ENCODE assay signal across 8 cellular contexts in the genomic region with DNA sequence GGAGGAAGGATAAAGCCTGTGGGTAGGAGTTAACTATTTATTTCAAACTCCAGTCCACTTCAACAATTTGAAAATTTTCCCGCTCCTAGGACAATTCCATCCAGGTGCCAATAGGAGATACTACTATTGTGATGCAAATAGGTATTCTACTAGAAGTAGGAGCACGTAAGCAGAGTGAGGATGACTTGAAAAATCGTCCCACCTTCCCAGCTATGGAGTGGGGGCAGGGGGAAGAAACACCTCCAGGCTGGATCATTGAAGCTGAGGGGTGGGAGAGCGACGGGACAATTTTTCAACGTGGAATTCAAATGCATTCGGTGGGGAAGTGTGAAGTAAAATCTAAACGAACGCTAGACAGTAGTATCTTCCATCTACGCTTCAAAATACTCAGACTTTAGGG. TPM values are rescaled to one million over a fixed set of nuclear protein-coding genes. Genes with fewer than 3 reads are reported as not detected.
DNase-seq lines count a peak whose midpoint lies in the region; ATAC-seq and TF ChIP-seq lines count a peak whose summit lies in the region.

No MANE protein-coding gene starts in this region.

- H3K4me2 ChIP-seq in PC-3 (ENCODE audit: low read length) (peak overlapping the region; percentile 85), osteoblast (ENCODE audit: insufficient read depth, low read length) (peak overlapping the region; percentile 85)

- no peaks in the 10 kb centered on the region for H3K9me2 ChIP-seq in PC-3 (replicated peaks; ENCODE audit: low read length)

- TF ChIP-seq CTCF in CD14-positive monocyte (IDR thresholded peaks at IDR 0.05) (no peak), PC-3 (conservative IDR thresholded peaks at IDR 0.05; ENCODE audit: low read depth, low read length) (no peak), esophagus squamous epithelium (IDR thresholded peaks at IDR 0.05) (no peak), osteoblast (IDR thresholded peaks at IDR 0.05; ENCODE audit: extremely low read depth, low read depth, low read length) (no peak)

- 62 to 72% methylated on average over 10 of the region's 10 CpGs for WGBS in esophagus squamous epithelium, 2 donors

- TF ChIP-seq POLR2A in esophagus squamous epithelium (IDR thresholded peaks at IDR 0.05) = no peak

- no peak overlapping the region for H3K27ac Mint-ChIP-seq in CD14-positive monocyte

- BruUV-seq in PC-3 (replicated peaks; lab: Mats Ljungman, UMichigan) = TSS peak; percentile 15

- H2AFZ ChIP-seq in PC-3 (ENCODE audit: low read length) (peak overlapping the region; percentile 82), osteoblast (ENCODE audit: low read length) (peak overlapping the region; percentile 75)

- peaks cover 0 to 6% (median 2%) of the 10 kb centered on the region in 7 donors for H3K9me3 Mint-ChIP-seq in CD14-positive monocyte

- peak overlapping the region; percentile 32 to 94 for H3K4me3 Mint-ChIP-seq in CD14-positive monocyte

- peaks cover 13% of the 10 kb centered on the region; the same call in 1 of the 2 replicates for H4K20me1 ChIP-seq in PC-3 (ENCODE audit: low read length)
- no peaks in the 10 kb centered on the region for H4K20me1 ChIP-seq in osteoblast (ENCODE audit: insufficient read depth, low read length)

- no peaks in the 10 kb centered on the region for H3K36me3 ChIP-seq in PC-3 (ENCODE audit: low read depth, low read length)
- H3K36me3 ChIP-seq in esophagus squamous epithelium = no peaks in the 10 kb centered on the region
- H3K36me3 ChIP-seq in osteoblast (ENCODE audit: insufficient read depth, low read length) = no peaks in the 10 kb centered on the region

- H3K9ac ChIP-seq in PC-3 (ENCODE audit: low read length) = peak overlapping the region; percentile 93

- no peaks in the 10 kb centered on the region for H3K27me3 ChIP-seq in PC-3 (ENCODE audit: low read length)
- H3K27me3 ChIP-seq in esophagus squamous epithelium = no peaks in the 10 kb centered on the region
- H3K27me3 ChIP-seq in osteoblast (ENCODE audit: insufficient read depth, low read length) = no peaks in the 10 kb centered on the region

- H3K27ac ChIP-seq in PC-3 (ENCODE audit: low read length) (peak overlapping the region; percentile 89), esophagus squamous epithelium (peak overlapping the region; percentile 81 to 88 (median 86)), osteoblast (ENCODE audit: low read depth, low read length) (no peak overlapping the region)

- CTCF ChIA-PET in PC-3 (lab: Charles Lee) = no interaction called here

- H3K4me3 ChIP-seq in PC-3 (ENCODE audit: low read length) (peak overlapping the region; percentile 87), esophagus squamous epithelium (peak overlapping the region; percentile 53 to 85 (median 78)), osteoblast (ENCODE audit: insufficient read depth, low read length) (peak overlapping the region; percentile 85)

- peaks cover 13% of the 10 kb centered on the region for H3K4me1 Mint-ChIP-seq in CD14-positive monocyte

- intact Hi-C loops in CD14-positive monocyte (cut with micrococcal nuclease) (no loop called here), PC-3 (cut with micrococcal nuclease) (loop anchor here (5.0 kb wide), 1 partner anchor 71 kb away; no protein-coding TSS in a partner anchor), esophagus squamous epithelium (cut with DNase I) (loop anchor here (10.0 kb wide), 2 partner anchors 168 to 238 kb away; no protein-coding TSS in a partner anchor), posterior vena cava (cut with DNase I) (loop anchor here in 1 of 2 donors (10.0 kb wide), 2 partner anchors 158 to 238 kb away; no protein-coding TSS in a partner anchor)

- no peak for DNase-seq in CD14-positive monocyte (ENCODE audit: low spot score)
- DNase-seq in PC-3 = no peak
- no peak for DNase-seq in esophagus squamous epithelium (lab: John Stamatoyannopoulos, UW)
- no peak for DNase-seq in osteoblast (ENCODE audit: insufficient read length, low spot score, missing footprints)
- DNase-seq in COLO668 (lab: John Stamatoyannopoulos, UW; ENCODE audit: unreplicated experiment) = no peak
- DNase-seq in glomerular visceral epithelial cell (ENCODE audit: extremely low spot score) = no peak
- no peak for DNase-seq in posterior vena cava (ENCODE audit: low spot score)

- POLR2A ChIA-PET in PC-3 (lab: Charles Lee; ENCODE audit: unreplicated experiment) = interaction anchor here (0.6 kb wide), 2 partner anchors 19 to 90 kb away, joined by 6 to 7 read pairs; no protein-coding TSS in a partner anchor

- no peaks in the 10 kb centered on the region for H3K9me3 ChIP-seq in PC-3 (ENCODE audit: low read length)
- no peaks in the 10 kb centered on the region for H3K9me3 ChIP-seq in esophagus squamous epithelium
- no peaks in the 10 kb centered on the region for H3K9me3 ChIP-seq in osteoblast (ENCODE audit: low read depth, low read length)

- peaks cover 28 to 34% (median 30%) of the 10 kb centered on the region in 3 donors for H3K27me3 Mint-ChIP-seq in CD14-positive monocyte (ENCODE audit: low read depth in 3 of 3)

- H3K79me2 ChIP-seq in PC-3 (ENCODE audit: low read length) (peaks cover 37% of the 10 kb centered on the region), osteoblast (ENCODE audit: insufficient read depth, low read length) (peaks cover 16% of the 10 kb centered on the region)

- H3K4me1 ChIP-seq in PC-3 (ENCODE audit: insufficient read depth, low read length) (peaks cover 66% of the 10 kb centered on the region), esophagus squamous epithelium (peaks cover 0 to 59% (median 13%) of the 10 kb centered on the region in 3 donors), osteoblast (ENCODE audit: insufficient read depth, low read length) (peaks cover 31% of the 10 kb centered on the region)

- peaks cover 17% of the 10 kb centered on the region for H3F3A ChIP-seq in PC-3 (ENCODE audit: low read length, unreplicated experiment)

- no peaks in the 10 kb centered on the region for H3K36me3 Mint-ChIP-seq in CD14-positive monocyte

- ATAC-seq in PC-3 (no peak), HG03565 (IDR thresholded peaks at IDR 0.05; ENCODE audit: unreplicated experiment) (no peak)

RNA-seq across cellular contexts. Expression of a gene that starts 0.6 kb away (rescaled TPM):
- polyA plus RNA-seq in CD14-positive monocyte = not detected
- 11.0 and 12.1 TPM in 2 replicates for total RNA-seq in PC-3 (2014; rRNA removed)
- total RNA-seq in esophagus squamous epithelium = 10 to 100 TPM in 1 of 4 donors, 1 to 10 TPM in 3; 3.5 to 10.1 (median 6.4) TPM
- total RNA-seq in osteoblast = 9.4 and 10.9 TPM in 2 replicates
- 10 to 100 TPM; 14.9 to 20.0 TPM for total RNA-seq in posterior vena cava

Comparison
In these comparisons a context has a peak if more than half of its experiments do, and no peak if none do; other contexts are left out.
1. intact Hi-C loops: an anchor here in PC-3 (5.0 kb wide) and esophagus squamous epithelium (10.0 kb wide); none called in CD14-positive monocyte.